Comparison of ENCODE assay signal across 24 cellular contexts in the genomic region with DNA sequence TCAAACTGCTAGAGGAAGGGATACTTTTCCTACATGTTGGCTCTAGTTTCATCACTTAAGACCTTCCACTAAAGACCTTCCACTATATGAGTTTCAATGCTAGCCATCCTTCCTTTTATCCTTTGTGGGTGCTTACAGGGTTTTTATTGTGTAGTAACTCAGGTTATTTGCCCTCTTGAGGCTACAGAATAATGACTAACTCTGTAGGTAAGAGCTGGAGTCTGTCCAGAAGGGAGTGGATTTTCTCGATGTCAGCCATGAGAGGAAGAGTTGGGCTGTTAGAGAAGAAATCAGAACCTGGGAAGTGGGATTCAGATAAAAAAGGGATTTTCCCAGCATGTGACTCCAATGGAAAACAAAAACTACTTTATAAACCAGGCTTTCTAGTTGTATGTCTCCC.
"Had no signal": no experiment of that assay in that cellular context is flagged by ENCODE, and none has a peak within 500 bp of the region (broad histone marks: within the 10 kb centered on the region; RNA-seq: fewer than 3 reads in every experiment).

No MANE protein-coding gene starts in this region.

- DNase-seq: dermis blood vessel endothelial cell; effector memory CD4-positive, alpha-beta T cell; erythroblast; head of caudate nucleus; kidney; left lung; mesendoderm; midbrain; naive thymus-derived CD8-positive, alpha-beta T cell; nephron progenitor cell; nucleus accumbens; sigmoid colon; spleen; stimulated activated CD4-positive, alpha-beta T cell treated with anti-CD3 and anti-CD28 coated beads, Interleukin-2, amount 100 ng/mL, for 48 hours; stimulated activated naive B cell treated with anti-CD40 and anti-IgM and Interleukin-4, amounts not matched to agents 10 μg/mL and 1 μg/mL and 100 μg/mL, for 72 hours; upper lobe of left lung had no signal

- H3K4me3 ChIP-seq: coronary artery, left lung, prostate gland, right atrium auricular region, sigmoid colon, spleen, thoracic aorta, tibial nerve, upper lobe of left lung had no signal

- ATAC-seq: left lung; naive thymus-derived CD8-positive, alpha-beta T cell; stimulated activated naive B cell treated with anti-CD40 and anti-IgM and Interleukin-4, amounts not matched to agents 10 μg/mL and 1 μg/mL and 100 μg/mL, for 72 hours had no signal

- H3K36me3 ChIP-seq: prostate gland, right atrium auricular region had no signal

- H3K27me3 ChIP-seq: left lung, right atrium auricular region, sigmoid colon, spleen, tibial nerve, upper lobe of left lung had no signal

- FAIRE-seq: endothelial cell of umbilical vein, frontal cortex, kidney, urothelium cell line had no signal
